Comparison of ENCODE assay signal across 1 cellular context in genomic region chr10:73650537-73651331, GRCh38.
TF ChIP-seq lines count a peak whose summit lies in the region.

No MANE protein-coding gene starts in this region.

TF ChIP-seq in HEK293, 187 proteins besides CTCF, POLR2A, EP300 and RAD21 (continued from another document):
- TF ChIP-seq PRDM4 (tag by site-specific recombination; IDR thresholded peaks at IDR 0.05) = no peak
